ENCODE assay signal across 19 cellular contexts in the genomic region with DNA sequence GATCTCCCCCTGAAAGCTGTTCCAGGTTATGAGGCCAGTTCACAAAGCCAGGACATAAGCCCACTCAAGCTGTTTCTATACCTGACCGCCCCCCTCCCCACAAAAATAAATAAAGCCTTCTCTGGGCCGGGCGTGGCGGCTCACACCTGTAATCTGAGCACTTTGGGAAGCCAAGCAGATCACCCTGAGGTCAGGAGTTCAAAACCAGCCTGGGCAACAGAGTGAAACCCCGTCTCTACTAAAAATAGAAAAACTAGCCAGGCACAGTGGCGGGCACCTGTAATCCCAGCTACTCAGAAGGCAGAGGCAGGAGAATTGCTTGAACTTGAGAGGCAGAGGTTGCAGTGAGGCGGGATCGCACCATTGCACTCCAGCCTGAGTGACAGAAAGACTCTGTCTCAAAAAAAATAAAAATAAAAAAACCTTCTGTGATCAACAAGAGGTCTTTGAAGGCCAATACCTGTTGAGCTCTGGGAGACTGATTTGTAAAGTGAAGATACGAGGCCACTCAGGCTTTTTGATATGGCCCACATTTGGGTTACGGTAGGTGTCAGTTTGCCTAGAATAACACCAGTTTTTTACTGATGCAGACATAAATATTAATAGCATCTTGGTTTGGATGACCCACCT. TPM values are rescaled to one million over a fixed set of nuclear protein-coding genes. Genes with fewer than 3 reads are reported as not detected.
DNase-seq lines count a peak whose midpoint lies in the region; ATAC-seq and TF ChIP-seq lines count a peak whose summit lies in the region.
"Had no signal": no experiment of that assay in that cellular context is flagged by ENCODE, and none has a peak within 500 bp of the region (broad histone marks: within the 10 kb centered on the region; RNA-seq: fewer than 3 reads in every experiment).

No MANE protein-coding gene starts in this region.

- 95% methylated on average over 10 of the region's 10 CpGs for WGBS in mesenchymal stem cell

- TF ChIP-seq CTCF in HCT116 (IDR thresholded peaks at IDR 0.05 in 2 of 3, conservative IDR thresholded peaks at IDR 0.05 in 1 of 3; ENCODE audit: borderline replicate concordance in 1 of 3, insufficient read depth in 1 of 3, low read depth in 2 of 3, low read length in 2 of 3) (0 out of 6 replicates have a peak, but pooled peaks of 1 of the 3 experiments have one; percentile 18), PC-9 (conservative IDR thresholded peaks at IDR 0.05) (no peak)

- peaks cover 38 to 70% (median 63%) of the 10 kb centered on the region in 10 experiments for H3K4me1 ChIP-seq in BLaER1 treated with 17β-estradiol and CSF1 and Interleukin-3, amounts not matched to agents 10 nM and 100 nM
- peaks cover 20 to 26% of the 10 kb centered on the region in 2 experiments for H3K4me1 ChIP-seq in HCT116 (ENCODE audit: control insufficient read depth in 1 of 2, insufficient read depth in 2 of 2, low read length in 2 of 2)
- H3K4me1 ChIP-seq in PC-9 (replicated peaks; ENCODE audit: insufficient read depth), result peaks cover 15% of the 10 kb centered on the region
- peaks cover 6% of the 10 kb centered on the region for H3K4me1 ChIP-seq in mesenchymal stem cell (ENCODE audit: control insufficient read depth, insufficient read depth, low read depth, low read length)

- H3K79me1 ChIP-seq in mesenchymal stem cell (replicated peaks; ENCODE audit: low read length, poor library complexity, severe bottlenecking), result peaks cover 17% of the 10 kb centered on the region

- H3K9me2 ChIP-seq in HCT116 (ENCODE audit: insufficient read depth) (no peaks in the 10 kb centered on the region), PC-9 (ENCODE audit: insufficient read depth) (no peaks in the 10 kb centered on the region)

- H3K9ac ChIP-seq in BLaER1 treated with 17β-estradiol and CSF1 and Interleukin-3, amounts not matched to agents 10 nM and 100 nM, result peak overlapping the region in 7 of 11 experiments; percentile 16 to 96 (median 92); a peak in 11 of 22 replicates
- H3K9ac ChIP-seq in HCT116 (ENCODE audit: low read length) (no peak overlapping the region), mesenchymal stem cell (ENCODE audit: low read length) (peak overlapping the region; percentile 1)

- no peak for TF ChIP-seq RAD21 in HCT116 (IDR thresholded peaks at IDR 0.05; ENCODE audit: low read depth)

- no peak for TF ChIP-seq POLR2A in HCT116 (IDR thresholded peaks at IDR 0.05; ENCODE audit: borderline replicate concordance, extremely low read depth, insufficient read depth, insufficient read length)

- no peak overlapping the region for H2BK5ac ChIP-seq in mesenchymal stem cell (ENCODE audit: low read depth, low read length, poor library complexity, severe bottlenecking)

- peaks cover 8% of the 10 kb centered on the region; the same call in 1 of the 2 replicates for H3F3A ChIP-seq in PC-9 (ENCODE audit: insufficient read depth, low read depth)

- RAD21 ChIA-PET in HCT116 (lab: Charles Lee; ENCODE audit: low non-redundant PET in 1 of 2, low total read pairs in 2 of 2, uncharacterized antibody in 2 of 2, unreplicated experiment in 2 of 2), result no interaction called here

- H2AFZ ChIP-seq in HCT116 (ENCODE audit: low read depth, low read length, poor library complexity, severe bottlenecking) (no peak overlapping the region), PC-9 (no peak overlapping the region), mesenchymal stem cell (ENCODE audit: low read depth, low read length) (no peak overlapping the region)

- no peak overlapping the region for H4K91ac ChIP-seq in mesenchymal stem cell (ENCODE audit: low read length)

- H3K14ac ChIP-seq in mesenchymal stem cell (ENCODE audit: low read length in 2 of 2), result no peak overlapping the region

- peak overlapping the region; percentile 81 to 98 (median 95); a peak in 21 of 22 replicates for H3K4me2 ChIP-seq in BLaER1 treated with 17β-estradiol and CSF1 and Interleukin-3, amounts not matched to agents 10 nM and 100 nM
- H3K4me2 ChIP-seq in HCT116 (ENCODE audit: low read length) (peak overlapping the region; percentile 88), PC-9 (peak overlapping the region; percentile 74; the same call in 1 of the 2 replicates), mesenchymal stem cell (ENCODE audit: low read length, poor library complexity, severe bottlenecking) (no peak overlapping the region)

- no peak overlapping the region for H2AK5ac ChIP-seq in mesenchymal stem cell (ENCODE audit: low read length, severe bottlenecking)

- no peaks in the 10 kb centered on the region for H3K79me2 ChIP-seq in HCT116 (ENCODE audit: insufficient read depth, low read length)
- H3K79me2 ChIP-seq in PC-9 (ENCODE audit: low read depth), result peaks cover 8% of the 10 kb centered on the region; the same call in 1 of the 2 replicates

- H2BK120ac ChIP-seq in mesenchymal stem cell (ENCODE audit: low read depth, low read length), result no peak overlapping the region

- H3K36me3 ChIP-seq in BLaER1 treated with 17β-estradiol and CSF1 and Interleukin-3, amounts not matched to agents 10 nM and 100 nM, result peaks cover 7 to 16% (median 8%) of the 10 kb centered on the region in 11 experiments; a peak in 20 of 22 replicates
- H3K36me3 ChIP-seq in HCT116 (ENCODE audit: control insufficient read depth in 1 of 2, insufficient read depth in 2 of 2, low read length in 2 of 2) (no peaks in the 10 kb centered on the region), PC-9 (ENCODE audit: low read depth) (no peaks in the 10 kb centered on the region), mesenchymal stem cell (ENCODE audit: control insufficient read depth in 1 of 2, insufficient read depth in 2 of 2, low read depth in 1 of 2, low read length in 2 of 2) (peaks cover 7 to 9% of the 10 kb centered on the region in 2 experiments)

- no peak overlapping the region for H3K4ac ChIP-seq in mesenchymal stem cell (ENCODE audit: low read depth in 1 of 2, low read length in 2 of 2)

- H3K23ac ChIP-seq in mesenchymal stem cell (ENCODE audit: low read length in 2 of 2), result no peak overlapping the region

- no peak overlapping the region for H2BK12ac ChIP-seq in mesenchymal stem cell (ENCODE audit: low read length in 2 of 2)

- intact Hi-C loops in HCT116 (cut with micrococcal nuclease) (no loop called here), PC-9 (cut with micrococcal nuclease; ENCODE audit: unreplicated experiment) (no loop called here), head of caudate nucleus (cut with DNase I) (no loop called here)

- no peak for DNase-seq in HCT116 (ENCODE audit: low read depth, low spot score)
- no peak for DNase-seq in PC-9
- DNase-seq in mesenchymal stem cell, result no peak
- DNase-seq in head of caudate nucleus, result no peak
- no peak for DNase-seq in NCI-H69 (lab: John Stamatoyannopoulos, UW)
- DNase-seq: AML-193; CD8-positive, alpha-beta memory T cell; H9; NCI-H1092; NCI-H1694; NCI-H2107; NCI-H226; Peyer's patch; SHP77; SW 1271 had no signal

- BruUV-seq in HCT116 (replicated peaks; lab: Mats Ljungman, UMichigan) (no TSS peak), PC-9 (replicated peaks; lab: Mats Ljungman, UMichigan) (no TSS peak)

- H4K8ac ChIP-seq in mesenchymal stem cell (ENCODE audit: low read length), result no peak overlapping the region

- no peaks in the 10 kb centered on the region for H4K20me1 ChIP-seq in BLaER1 treated with 17β-estradiol and CSF1 and Interleukin-3, amounts not matched to agents 10 nM and 100 nM
- H4K20me1 ChIP-seq in HCT116 (ENCODE audit: insufficient read depth), result no peaks in the 10 kb centered on the region
- no peaks in the 10 kb centered on the region for H4K20me1 ChIP-seq in PC-9 (ENCODE audit: insufficient read depth)

- POLR2A ChIA-PET in HCT116 (lab: Charles Lee) (no interaction called here), PC-9 (lab: Charles Lee; ENCODE audit: unreplicated experiment) (interaction anchor here (0.5 to 0.7 kb wide), 3 partner anchors 49 to 326 kb away, joined by 3 to 13 read pairs (median 3); no protein-coding TSS in a partner anchor)

- peak overlapping the region in 8 of 11 experiments; percentile 89 to 99 (median 96); a peak in 15 of 22 replicates for H3K27ac ChIP-seq in BLaER1 treated with 17β-estradiol and CSF1 and Interleukin-3, amounts not matched to agents 10 nM and 100 nM
- H3K27ac ChIP-seq in HCT116 (ENCODE audit: low read depth, low read length) (no peak overlapping the region), PC-9 (no peak overlapping the region), mesenchymal stem cell (ENCODE audit: low read length, poor library complexity, severe bottlenecking) (no peak overlapping the region)

- no peak overlapping the region for H2BK15ac ChIP-seq in mesenchymal stem cell (ENCODE audit: low read depth, poor library complexity, severe bottlenecking)

- ATAC-seq in HCT116, result no peak
- no peak for ATAC-seq in GM18520 (IDR thresholded peaks at IDR 0.05; ENCODE audit: unreplicated experiment)
- ATAC-seq in HG03432 (IDR thresholded peaks at IDR 0.05; ENCODE audit: unreplicated experiment), result no peak
- ATAC-seq: K562 had no signal

- H3K9me3 ChIP-seq in BLaER1 treated with 17β-estradiol and CSF1 and Interleukin-3, amounts not matched to agents 10 nM and 100 nM (replicated peaks in 1 of 11), result peaks cover 0 to 15% (median 0%) of the 10 kb centered on the region in 11 experiments; a peak in 6 of 22 replicates
- H3K9me3 ChIP-seq in HCT116 (ENCODE audit: control insufficient read depth in 1 of 2, insufficient read depth in 1 of 2, low read depth in 1 of 2, low read length in 2 of 2), result no peaks in the 10 kb centered on the region
- no peaks in the 10 kb centered on the region for H3K9me3 ChIP-seq in PC-9 (ENCODE audit: insufficient read depth, low read depth)
- H3K9me3 ChIP-seq in mesenchymal stem cell (ENCODE audit: control insufficient read depth, low read length), result no peaks in the 10 kb centered on the region
- H3K9me3 ChIP-seq: Peyer's patch had no signal

- H3K18ac ChIP-seq in mesenchymal stem cell (ENCODE audit: low read depth in 1 of 2, low read length in 2 of 2), result no peak overlapping the region

- CTCF ChIA-PET in HCT116 (lab: Charles Lee) (interaction anchor here (1.0 to 1.6 kb wide), 2 partner anchors 30 to 162 kb away, joined by 4 read pairs; no protein-coding TSS in a partner anchor), PC-9 (lab: Charles Lee) (no interaction called here)

- H3K27me3 ChIP-seq in BLaER1 treated with 17β-estradiol and CSF1 and Interleukin-3, amounts not matched to agents 10 nM and 100 nM, result no peaks in the 10 kb centered on the region
- H3K27me3 ChIP-seq in HCT116 (ENCODE audit: insufficient read depth, low read length), result no peaks in the 10 kb centered on the region
- no peaks in the 10 kb centered on the region for H3K27me3 ChIP-seq in PC-9 (ENCODE audit: insufficient read depth, low read depth)
- H3K27me3 ChIP-seq in mesenchymal stem cell (ENCODE audit: control insufficient read depth in 1 of 2, insufficient read depth in 1 of 2, low read length in 2 of 2), result no peaks in the 10 kb centered on the region
- H3K27me3 ChIP-seq: Peyer's patch had no signal

- H3K4me3 ChIP-seq in BLaER1 treated with 17β-estradiol and CSF1 and Interleukin-3, amounts not matched to agents 10 nM and 100 nM, result peak overlapping the region in 1 of 10 experiments; percentile 68; a peak in 1 of 20 replicates
- H3K4me3 ChIP-seq in HCT116 (replicated peaks in 1 of 2; ENCODE audit: low read depth in 1 of 2, low read length in 2 of 2) (no peak overlapping the region), PC-9 (no peak overlapping the region), mesenchymal stem cell (ENCODE audit: insufficient read depth in 1 of 2, low read depth in 1 of 2, low read length in 2 of 2) (no peak overlapping the region)
- H3K4me3 ChIP-seq: Peyer's patch had no signal

RNA-seq across cellular contexts. Expression of a gene that starts 2.2 kb away (rescaled TPM):
- total RNA-seq in HCT116 (2021; ENCODE audit: unreplicated experiment), result 5.3 TPM
- polyA plus RNA-seq in HCT116 (2012), result 1.4 and 2.1 TPM in 2 replicates
- total RNA-seq in PC-9 (2021), result 5.1 and 7.2 TPM in 2 replicates
- 1.9 TPM for polyA plus RNA-seq in mesenchymal stem cell (2013, experiment 1 of 2)
- polyA plus RNA-seq in mesenchymal stem cell (2013, experiment 2 of 2), result 1.7 TPM

Comparison
In these comparisons a context has a peak if more than half of its experiments do, and no peak if none do; other contexts are left out.
1. H3K27ac ChIP-seq: peak in BLaER1 treated with 17β-estradiol and CSF1 and Interleukin-3, amounts not matched to agents 10 nM and 100 nM (8 of 11); none in HCT116 (single experiment), PC-9 (single experiment) and mesenchymal stem cell (single experiment).